1 cellular context compared by ENCODE assay signal in the genomic region with DNA sequence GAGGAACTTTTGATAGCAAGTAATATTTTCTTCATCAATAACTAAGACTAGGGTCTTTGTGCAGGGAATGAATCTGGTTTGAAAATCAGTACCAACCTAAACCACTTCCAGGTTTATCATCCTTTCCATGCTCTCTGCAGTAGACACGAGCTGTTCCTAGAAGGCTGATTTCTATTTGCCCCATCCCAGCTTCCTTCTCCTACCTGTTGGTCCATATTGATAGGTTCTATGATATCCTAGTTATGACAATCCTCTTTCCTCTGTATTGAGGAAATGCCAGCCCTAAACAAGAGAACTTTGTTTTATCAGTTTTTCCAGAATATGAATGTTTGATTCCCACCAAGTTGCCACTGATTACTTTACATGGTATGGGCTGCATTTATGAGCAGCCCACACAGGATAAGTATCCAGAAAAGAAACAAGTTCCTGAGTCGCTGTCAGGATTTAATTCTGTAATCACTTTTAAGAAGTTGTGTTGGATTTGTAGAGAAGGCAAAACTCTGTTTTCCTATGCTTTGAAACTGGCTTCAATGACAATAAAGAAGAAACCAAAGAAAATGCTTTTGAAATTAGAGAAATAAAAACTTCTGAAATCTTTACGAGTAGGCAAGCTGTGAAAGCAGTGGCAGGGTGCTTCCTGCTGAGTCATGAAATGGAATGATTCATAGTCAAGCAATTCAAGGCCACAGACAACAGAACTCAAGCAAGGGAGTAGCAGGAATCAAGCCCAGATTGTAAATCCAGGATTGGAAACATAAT.
A peak's percentile ranks its signal among the peaks of the same experiment; 100 is the strongest.
TF ChIP-seq lines count a peak whose summit lies in the region.

No MANE protein-coding gene starts in this region.

TF ChIP-seq in HepG2, 621 proteins besides CTCF, POLR2A, EP300 and RAD21 (continued from another document and continues in another):
- TF ChIP-seq, protein P1, sequence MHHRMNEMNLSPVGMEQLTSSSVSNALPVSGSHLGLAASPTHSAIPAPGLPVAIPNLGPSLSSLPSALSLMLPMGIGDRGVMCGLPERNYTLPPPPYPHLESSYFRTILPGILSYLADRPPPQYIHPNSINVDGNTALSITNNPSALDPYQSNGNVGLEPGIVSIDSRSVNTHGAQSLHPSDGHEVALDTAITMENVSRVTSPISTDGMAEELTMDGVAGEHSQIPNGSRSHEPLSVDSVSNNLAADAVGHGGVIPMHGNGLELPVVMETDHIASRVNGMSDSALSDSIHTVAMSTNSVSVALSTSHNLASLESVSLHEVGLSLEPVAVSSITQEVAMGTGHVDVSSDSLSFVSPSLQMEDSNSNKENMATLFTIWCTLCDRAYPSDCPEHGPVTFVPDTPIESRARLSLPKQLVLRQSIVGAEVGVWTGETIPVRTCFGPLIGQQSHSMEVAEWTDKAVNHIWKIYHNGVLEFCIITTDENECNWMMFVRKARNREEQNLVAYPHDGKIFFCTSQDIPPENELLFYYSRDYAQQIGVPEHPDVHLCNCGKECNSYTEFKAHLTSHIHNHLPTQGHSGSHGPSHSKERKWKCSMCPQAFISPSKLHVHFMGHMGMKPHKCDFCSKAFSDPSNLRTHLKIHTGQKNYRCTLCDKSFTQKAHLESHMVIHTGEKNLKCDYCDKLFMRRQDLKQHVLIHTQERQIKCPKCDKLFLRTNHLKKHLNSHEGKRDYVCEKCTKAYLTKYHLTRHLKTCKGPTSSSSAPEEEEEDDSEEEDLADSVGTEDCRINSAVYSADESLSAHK (CRISPR knock-in tag; IDR thresholded peaks at IDR 0.05; ENCODE audit: borderline replicate concordance): no peak
- TF ChIP-seq MED13 (CRISPR knock-in tag; IDR thresholded peaks at IDR 0.05): no peak
- no peak for TF ChIP-seq ZNF275 (CRISPR knock-in tag; IDR thresholded peaks at IDR 0.05; ENCODE audit: borderline replicate concordance)
- no peak for TF ChIP-seq ZFP36L1 (CRISPR knock-in tag; IDR thresholded peaks at IDR 0.05)
- TF ChIP-seq ZNF644 (CRISPR knock-in tag; IDR thresholded peaks at IDR 0.05; ENCODE audit: low read depth): peak; percentile 66; the same call in 1 of the 2 replicates
- 0 out of 2 replicates have a peak, but pooled peaks have one; percentile 11 for TF ChIP-seq SP140L (CRISPR knock-in tag; IDR thresholded peaks at IDR 0.05; ENCODE audit: borderline replicate concordance)
- TF ChIP-seq, protein P2, sequence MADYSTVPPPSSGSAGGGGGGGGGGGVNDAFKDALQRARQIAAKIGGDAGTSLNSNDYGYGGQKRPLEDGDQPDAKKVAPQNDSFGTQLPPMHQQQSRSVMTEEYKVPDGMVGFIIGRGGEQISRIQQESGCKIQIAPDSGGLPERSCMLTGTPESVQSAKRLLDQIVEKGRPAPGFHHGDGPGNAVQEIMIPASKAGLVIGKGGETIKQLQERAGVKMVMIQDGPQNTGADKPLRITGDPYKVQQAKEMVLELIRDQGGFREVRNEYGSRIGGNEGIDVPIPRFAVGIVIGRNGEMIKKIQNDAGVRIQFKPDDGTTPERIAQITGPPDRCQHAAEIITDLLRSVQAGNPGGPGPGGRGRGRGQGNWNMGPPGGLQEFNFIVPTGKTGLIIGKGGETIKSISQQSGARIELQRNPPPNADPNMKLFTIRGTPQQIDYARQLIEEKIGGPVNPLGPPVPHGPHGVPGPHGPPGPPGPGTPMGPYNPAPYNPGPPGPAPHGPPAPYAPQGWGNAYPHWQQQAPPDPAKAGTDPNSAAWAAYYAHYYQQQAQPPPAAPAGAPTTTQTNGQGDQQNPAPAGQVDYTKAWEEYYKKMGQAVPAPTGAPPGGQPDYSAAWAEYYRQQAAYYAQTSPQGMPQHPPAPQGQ (CRISPR knock-in tag; IDR thresholded peaks at IDR 0.05; ENCODE audit: borderline replicate concordance): no peak
- no peak for TF ChIP-seq CBFB (CRISPR knock-in tag; IDR thresholded peaks at IDR 0.05)
- no peak for TF ChIP-seq ZSCAN25 (CRISPR knock-in tag; IDR thresholded peaks at IDR 0.05)
- 0 out of 4 replicates have a peak, but pooled peaks of 1 of the 2 experiments have one; percentile 17 for TF ChIP-seq NR2F1 (CRISPR knock-in tag; IDR thresholded peaks at IDR 0.05)
- no peak for TF ChIP-seq ZNF552 (CRISPR knock-in tag; IDR thresholded peaks at IDR 0.05; ENCODE audit: borderline replicate concordance)
- TF ChIP-seq FOSL1 (CRISPR knock-in tag; IDR thresholded peaks at IDR 0.05; ENCODE audit: borderline replicate concordance): peak; percentile 92
- 0 out of 2 replicates have a peak, but pooled peaks have one; percentile 34 for TF ChIP-seq ZGPAT (CRISPR knock-in tag; IDR thresholded peaks at IDR 0.05)
- no peak for TF ChIP-seq KDM1A (CRISPR knock-in tag; IDR thresholded peaks at IDR 0.05)
- no peak for TF ChIP-seq HIVEP1 (CRISPR knock-in tag; IDR thresholded peaks at IDR 0.05)
- no peak for TF ChIP-seq AHR (CRISPR knock-in tag; IDR thresholded peaks at IDR 0.05)
- peak; percentile 47; the same call in 1 of the 2 replicates for TF ChIP-seq NCOA2 (CRISPR knock-in tag; IDR thresholded peaks at IDR 0.05)
- TF ChIP-seq DZIP1 (CRISPR knock-in tag; IDR thresholded peaks at IDR 0.05): no peak
- no peak for TF ChIP-seq MXI1 (IDR thresholded peaks at IDR 0.05; ENCODE audit: borderline replicate concordance, low read depth, low read length)
- TF ChIP-seq SMAD3 (CRISPR knock-in tag; IDR thresholded peaks at IDR 0.05): peak; percentile 23; the same call in 1 of the 2 replicates
- no peak for TF ChIP-seq ZNF781 (CRISPR knock-in tag; IDR thresholded peaks at IDR 0.05; ENCODE audit: borderline replicate concordance, not compliant biosample characterization)
- 0 out of 2 replicates have a peak, but pooled peaks have one; percentile 28 for TF ChIP-seq SOX5 (CRISPR knock-in tag; IDR thresholded peaks at IDR 0.05; ENCODE audit: borderline replicate concordance)
- no peak for TF ChIP-seq ZNF232 (CRISPR knock-in tag; IDR thresholded peaks at IDR 0.05; ENCODE audit: borderline replicate concordance)
- TF ChIP-seq ZNF569 (CRISPR knock-in tag; IDR thresholded peaks at IDR 0.05; ENCODE audit: borderline replicate concordance): no peak
- no peak for TF ChIP-seq ATRX (CRISPR knock-in tag; IDR thresholded peaks at IDR 0.05; ENCODE audit: borderline replicate concordance)
- no peak for TF ChIP-seq ETV6 (CRISPR knock-in tag; conservative IDR thresholded peaks at IDR 0.05)
- TF ChIP-seq ZNF12 (CRISPR knock-in tag; IDR thresholded peaks at IDR 0.05): no peak
- TF ChIP-seq ZNF567 (CRISPR knock-in tag; IDR thresholded peaks at IDR 0.05; ENCODE audit: borderline replicate concordance): no peak
- TF ChIP-seq KDM5B (CRISPR knock-in tag; IDR thresholded peaks at IDR 0.05; ENCODE audit: borderline replicate concordance): no peak
- no peak for TF ChIP-seq ZMAT3 (CRISPR knock-in tag; conservative IDR thresholded peaks at IDR 0.05)
- no peak for TF ChIP-seq HOXA5 (CRISPR knock-in tag; IDR thresholded peaks at IDR 0.05)
- TF ChIP-seq AGO2 (optimal IDR thresholded peaks at IDR 0.05; ENCODE audit: low read depth, low read length): no peak
- TF ChIP-seq ZNF205 (CRISPR knock-in tag; IDR thresholded peaks at IDR 0.05): no peak
- TF ChIP-seq BRD4 (CRISPR knock-in tag; IDR thresholded peaks at IDR 0.05): no peak
- TF ChIP-seq, protein P3, sequence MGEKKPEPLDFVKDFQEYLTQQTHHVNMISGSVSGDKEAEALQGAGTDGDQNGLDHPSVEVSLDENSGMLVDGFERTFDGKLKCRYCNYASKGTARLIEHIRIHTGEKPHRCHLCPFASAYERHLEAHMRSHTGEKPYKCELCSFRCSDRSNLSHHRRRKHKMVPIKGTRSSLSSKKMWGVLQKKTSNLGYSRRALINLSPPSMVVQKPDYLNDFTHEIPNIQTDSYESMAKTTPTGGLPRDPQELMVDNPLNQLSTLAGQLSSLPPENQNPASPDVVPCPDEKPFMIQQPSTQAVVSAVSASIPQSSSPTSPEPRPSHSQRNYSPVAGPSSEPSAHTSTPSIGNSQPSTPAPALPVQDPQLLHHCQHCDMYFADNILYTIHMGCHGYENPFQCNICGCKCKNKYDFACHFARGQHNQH (CRISPR knock-in tag; IDR thresholded peaks at IDR 0.05): 0 out of 2 replicates have a peak, but pooled peaks have one; percentile 33
- no peak for TF ChIP-seq ZNF557 (CRISPR knock-in tag; IDR thresholded peaks at IDR 0.05)
- no peak for TF ChIP-seq ISX (CRISPR knock-in tag; conservative IDR thresholded peaks at IDR 0.05)
- no peak for TF ChIP-seq PBX2 (CRISPR knock-in tag; IDR thresholded peaks at IDR 0.05)
- TF ChIP-seq HMGA1 (CRISPR knock-in tag; conservative IDR thresholded peaks at IDR 0.05): no peak
- TF ChIP-seq, protein P4, sequence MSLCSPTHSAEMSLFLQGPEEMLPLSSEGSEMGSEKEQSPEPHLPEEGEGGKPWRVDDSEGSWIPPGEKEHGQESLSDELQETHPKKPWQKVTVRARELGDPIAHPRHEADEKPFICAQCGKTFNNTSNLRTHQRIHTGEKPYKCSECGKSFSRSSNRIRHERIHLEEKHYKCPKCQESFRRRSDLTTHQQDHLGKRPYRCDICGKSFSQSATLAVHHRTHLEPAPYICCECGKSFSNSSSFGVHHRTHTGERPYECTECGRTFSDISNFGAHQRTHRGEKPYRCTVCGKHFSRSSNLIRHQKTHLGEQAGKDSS (CRISPR knock-in tag; IDR thresholded peaks at IDR 0.05; ENCODE audit: borderline replicate concordance, low read depth): no peak
- no peak for TF ChIP-seq NR3C1 (CRISPR knock-in tag; IDR thresholded peaks at IDR 0.05)
- TF ChIP-seq ZNF747 (CRISPR knock-in tag; IDR thresholded peaks at IDR 0.05; ENCODE audit: borderline replicate concordance): no peak
- peak; percentile 82 for TF ChIP-seq NFE2 (CRISPR knock-in tag; IDR thresholded peaks at IDR 0.05)
- TF ChIP-seq MAFK (conservative IDR thresholded peaks at IDR 0.05 in 1 of 2, IDR thresholded peaks at IDR 0.05 in 1 of 2; ENCODE audit: low read length in 2 of 2): peak; percentile 98 to 100
- no peak for TF ChIP-seq POGK (CRISPR knock-in tag; conservative IDR thresholded peaks at IDR 0.05)
